Comparison of ENCODE assay signal across 9 cellular contexts in the genomic region with DNA sequence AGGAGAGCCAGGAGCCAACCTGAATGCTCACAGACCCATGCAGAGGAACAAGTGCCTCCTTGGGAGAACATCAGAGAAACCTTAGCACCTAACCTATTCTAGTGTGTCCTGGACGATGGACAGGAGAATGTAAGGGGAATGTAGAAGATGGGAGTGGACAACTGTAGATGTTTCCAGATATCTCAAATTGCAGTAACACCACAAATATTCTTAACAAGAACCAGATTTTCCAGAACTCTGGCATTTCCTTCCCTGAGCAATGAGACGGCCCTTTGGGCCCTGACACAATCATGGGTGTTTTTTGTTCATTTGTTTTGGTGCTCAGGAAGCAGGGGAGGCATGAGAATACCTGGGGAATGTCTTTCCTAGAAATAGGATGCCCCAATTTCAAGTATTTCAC.
"Had no signal": no experiment of that assay in that cellular context is flagged by ENCODE, and none has a peak within 500 bp of the region (broad histone marks: within the 10 kb centered on the region; RNA-seq: fewer than 3 reads in every experiment).

No MANE protein-coding gene starts in this region.

- H3K4me1 ChIP-seq: pancreas had no signal

- ATAC-seq: activated CD4-positive, CD25-positive, alpha-beta regulatory T cell treated with anti-CD3 and anti-CD28 coated beads, Interleukin-2, amount 50 U/mL, for 24 hours; pancreas had no signal

- H3K4me3 Mint-ChIP-seq: neural crest cell; stimulated activated naive CD8-positive, alpha-beta T cell treated with anti-CD3 and anti-CD28 coated beads, Interleukin-15, Interleukin-2, amounts not matched to agents 100 ng/mL and 50 ng/mL, for 24 hours had no signal

- H3K4me3 ChIP-seq: pancreas had no signal

- H3K36me3 ChIP-seq: pancreas had no signal

- H3K4me1 Mint-ChIP-seq: neural crest cell had no signal

- H3K9me3 Mint-ChIP-seq: neural crest cell; stimulated activated naive CD8-positive, alpha-beta T cell treated with anti-CD3 and anti-CD28 coated beads, Interleukin-15, Interleukin-2, amounts not matched to agents 100 ng/mL and 50 ng/mL, for 24 hours had no signal

- H3K27ac ChIP-seq: pancreas had no signal

- H3K9me3 ChIP-seq: pancreas had no signal

- H3K27me3 ChIP-seq: pancreas had no signal

- H3K27ac Mint-ChIP-seq: stimulated activated naive CD8-positive, alpha-beta T cell treated with anti-CD3 and anti-CD28 coated beads, Interleukin-15, Interleukin-2, amounts not matched to agents 100 ng/mL and 50 ng/mL, for 24 hours had no signal

- DNase-seq: activated CD4-positive, alpha-beta T cell treated with anti-CD3 and anti-CD28 coated beads, Interleukin-2, amount 50 U/mL, for 4 hours; erythroblast; hippocampal formation; pancreas; stimulated activated CD4-positive, alpha-beta T cell treated with anti-CD3 and anti-CD28 coated beads, Interleukin-4, amount 100 ng/mL, for 1 hour; stimulated activated CD8-positive, alpha-beta memory T cell treated with anti-CD3 and anti-CD28 coated beads, Interleukin-4, amount 100 ng/mL, for 48 hours had no signal
